1 cellular context compared by ENCODE assay signal in the genomic region with DNA sequence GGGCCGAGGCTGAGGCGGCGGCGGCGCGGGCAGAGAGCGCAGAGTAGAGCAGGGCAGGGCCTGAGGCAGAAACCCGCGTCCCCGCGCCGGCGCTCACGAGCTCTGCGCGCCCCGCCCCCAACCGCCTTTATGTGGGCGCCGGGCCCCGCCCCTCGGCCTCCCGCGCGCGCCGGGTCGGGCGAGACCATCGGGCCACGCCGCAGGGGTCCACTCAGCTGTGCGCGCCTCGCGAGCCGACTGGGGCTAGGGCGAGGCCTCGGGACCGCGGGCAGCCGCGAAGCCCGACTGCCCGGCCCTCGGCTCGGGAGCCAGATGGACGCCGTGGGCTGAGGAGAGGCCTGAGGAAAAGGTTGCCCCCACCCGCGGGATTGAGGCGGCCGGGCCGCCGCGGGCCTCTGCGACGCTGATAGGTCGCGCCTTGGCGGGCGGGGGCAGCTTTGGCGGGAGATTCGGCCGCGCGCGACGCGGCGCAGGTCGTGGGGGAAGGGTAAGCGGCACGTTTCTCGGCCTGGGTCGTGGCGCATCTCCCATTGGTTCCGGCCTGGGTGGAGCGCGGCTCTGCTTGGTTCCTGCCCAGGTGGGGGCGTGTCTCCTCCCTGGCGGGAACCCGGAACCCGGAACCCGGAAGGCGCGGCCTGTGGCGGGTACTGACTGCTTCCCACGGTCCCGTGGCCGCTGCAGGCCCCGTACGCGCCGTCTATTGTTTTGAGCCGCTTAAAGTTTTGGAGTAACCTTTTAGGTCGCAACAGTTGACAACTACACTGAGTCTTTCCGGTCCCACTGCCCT.
TF ChIP-seq lines count a peak whose summit lies in the region.

A gene (minus strand): TSS at position 104 of the 787 bp plus-strand sequence. CDS start 131 bp downstream, outside the sequence.

TF ChIP-seq in K562, 482 proteins besides CTCF, POLR2A, EP300 and RAD21 (continued from another document and continues in another):
- TF ChIP-seq, protein P1, sequence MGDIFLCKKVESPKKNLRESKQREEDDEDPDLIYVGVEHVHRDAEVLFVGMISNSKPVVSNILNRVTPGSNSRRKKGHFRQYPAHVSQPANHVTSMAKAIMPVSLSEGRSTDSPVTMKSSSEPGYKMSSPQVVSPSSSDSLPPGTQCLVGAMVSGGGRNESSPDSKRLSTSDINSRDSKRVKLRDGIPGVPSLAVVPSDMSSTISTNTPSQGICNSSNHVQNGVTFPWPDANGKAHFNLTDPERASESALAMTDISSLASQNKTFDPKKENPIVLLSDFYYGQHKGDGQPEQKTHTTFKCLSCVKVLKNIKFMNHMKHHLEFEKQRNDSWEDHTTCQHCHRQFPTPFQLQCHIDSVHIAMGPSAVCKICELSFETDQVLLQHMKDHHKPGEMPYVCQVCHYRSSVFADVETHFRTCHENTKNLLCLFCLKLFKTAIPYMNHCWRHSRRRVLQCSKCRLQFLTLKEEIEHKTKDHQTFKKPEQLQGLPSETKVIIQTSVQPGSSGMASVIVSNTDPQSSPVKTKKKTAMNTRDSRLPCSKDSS (IDR thresholded peaks at IDR 0.05; ENCODE audit: low read depth, partially characterized antibody), result no peak
- TF ChIP-seq, protein P2, sequence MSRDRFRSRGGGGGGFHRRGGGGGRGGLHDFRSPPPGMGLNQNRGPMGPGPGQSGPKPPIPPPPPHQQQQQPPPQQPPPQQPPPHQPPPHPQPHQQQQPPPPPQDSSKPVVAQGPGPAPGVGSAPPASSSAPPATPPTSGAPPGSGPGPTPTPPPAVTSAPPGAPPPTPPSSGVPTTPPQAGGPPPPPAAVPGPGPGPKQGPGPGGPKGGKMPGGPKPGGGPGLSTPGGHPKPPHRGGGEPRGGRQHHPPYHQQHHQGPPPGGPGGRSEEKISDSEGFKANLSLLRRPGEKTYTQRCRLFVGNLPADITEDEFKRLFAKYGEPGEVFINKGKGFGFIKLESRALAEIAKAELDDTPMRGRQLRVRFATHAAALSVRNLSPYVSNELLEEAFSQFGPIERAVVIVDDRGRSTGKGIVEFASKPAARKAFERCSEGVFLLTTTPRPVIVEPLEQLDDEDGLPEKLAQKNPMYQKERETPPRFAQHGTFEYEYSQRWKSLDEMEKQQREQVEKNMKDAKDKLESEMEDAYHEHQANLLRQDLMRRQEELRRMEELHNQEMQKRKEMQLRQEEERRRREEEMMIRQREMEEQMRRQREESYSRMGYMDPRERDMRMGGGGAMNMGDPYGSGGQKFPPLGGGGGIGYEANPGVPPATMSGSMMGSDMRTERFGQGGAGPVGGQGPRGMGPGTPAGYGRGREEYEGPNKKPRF (IDR thresholded peaks at IDR 0.05; ENCODE audit: low read depth, low read length), result no peak
- TF ChIP-seq ZNF174 (CRISPR knock-in tag; IDR thresholded peaks at IDR 0.05), result no peak
- TF ChIP-seq, protein P3, sequence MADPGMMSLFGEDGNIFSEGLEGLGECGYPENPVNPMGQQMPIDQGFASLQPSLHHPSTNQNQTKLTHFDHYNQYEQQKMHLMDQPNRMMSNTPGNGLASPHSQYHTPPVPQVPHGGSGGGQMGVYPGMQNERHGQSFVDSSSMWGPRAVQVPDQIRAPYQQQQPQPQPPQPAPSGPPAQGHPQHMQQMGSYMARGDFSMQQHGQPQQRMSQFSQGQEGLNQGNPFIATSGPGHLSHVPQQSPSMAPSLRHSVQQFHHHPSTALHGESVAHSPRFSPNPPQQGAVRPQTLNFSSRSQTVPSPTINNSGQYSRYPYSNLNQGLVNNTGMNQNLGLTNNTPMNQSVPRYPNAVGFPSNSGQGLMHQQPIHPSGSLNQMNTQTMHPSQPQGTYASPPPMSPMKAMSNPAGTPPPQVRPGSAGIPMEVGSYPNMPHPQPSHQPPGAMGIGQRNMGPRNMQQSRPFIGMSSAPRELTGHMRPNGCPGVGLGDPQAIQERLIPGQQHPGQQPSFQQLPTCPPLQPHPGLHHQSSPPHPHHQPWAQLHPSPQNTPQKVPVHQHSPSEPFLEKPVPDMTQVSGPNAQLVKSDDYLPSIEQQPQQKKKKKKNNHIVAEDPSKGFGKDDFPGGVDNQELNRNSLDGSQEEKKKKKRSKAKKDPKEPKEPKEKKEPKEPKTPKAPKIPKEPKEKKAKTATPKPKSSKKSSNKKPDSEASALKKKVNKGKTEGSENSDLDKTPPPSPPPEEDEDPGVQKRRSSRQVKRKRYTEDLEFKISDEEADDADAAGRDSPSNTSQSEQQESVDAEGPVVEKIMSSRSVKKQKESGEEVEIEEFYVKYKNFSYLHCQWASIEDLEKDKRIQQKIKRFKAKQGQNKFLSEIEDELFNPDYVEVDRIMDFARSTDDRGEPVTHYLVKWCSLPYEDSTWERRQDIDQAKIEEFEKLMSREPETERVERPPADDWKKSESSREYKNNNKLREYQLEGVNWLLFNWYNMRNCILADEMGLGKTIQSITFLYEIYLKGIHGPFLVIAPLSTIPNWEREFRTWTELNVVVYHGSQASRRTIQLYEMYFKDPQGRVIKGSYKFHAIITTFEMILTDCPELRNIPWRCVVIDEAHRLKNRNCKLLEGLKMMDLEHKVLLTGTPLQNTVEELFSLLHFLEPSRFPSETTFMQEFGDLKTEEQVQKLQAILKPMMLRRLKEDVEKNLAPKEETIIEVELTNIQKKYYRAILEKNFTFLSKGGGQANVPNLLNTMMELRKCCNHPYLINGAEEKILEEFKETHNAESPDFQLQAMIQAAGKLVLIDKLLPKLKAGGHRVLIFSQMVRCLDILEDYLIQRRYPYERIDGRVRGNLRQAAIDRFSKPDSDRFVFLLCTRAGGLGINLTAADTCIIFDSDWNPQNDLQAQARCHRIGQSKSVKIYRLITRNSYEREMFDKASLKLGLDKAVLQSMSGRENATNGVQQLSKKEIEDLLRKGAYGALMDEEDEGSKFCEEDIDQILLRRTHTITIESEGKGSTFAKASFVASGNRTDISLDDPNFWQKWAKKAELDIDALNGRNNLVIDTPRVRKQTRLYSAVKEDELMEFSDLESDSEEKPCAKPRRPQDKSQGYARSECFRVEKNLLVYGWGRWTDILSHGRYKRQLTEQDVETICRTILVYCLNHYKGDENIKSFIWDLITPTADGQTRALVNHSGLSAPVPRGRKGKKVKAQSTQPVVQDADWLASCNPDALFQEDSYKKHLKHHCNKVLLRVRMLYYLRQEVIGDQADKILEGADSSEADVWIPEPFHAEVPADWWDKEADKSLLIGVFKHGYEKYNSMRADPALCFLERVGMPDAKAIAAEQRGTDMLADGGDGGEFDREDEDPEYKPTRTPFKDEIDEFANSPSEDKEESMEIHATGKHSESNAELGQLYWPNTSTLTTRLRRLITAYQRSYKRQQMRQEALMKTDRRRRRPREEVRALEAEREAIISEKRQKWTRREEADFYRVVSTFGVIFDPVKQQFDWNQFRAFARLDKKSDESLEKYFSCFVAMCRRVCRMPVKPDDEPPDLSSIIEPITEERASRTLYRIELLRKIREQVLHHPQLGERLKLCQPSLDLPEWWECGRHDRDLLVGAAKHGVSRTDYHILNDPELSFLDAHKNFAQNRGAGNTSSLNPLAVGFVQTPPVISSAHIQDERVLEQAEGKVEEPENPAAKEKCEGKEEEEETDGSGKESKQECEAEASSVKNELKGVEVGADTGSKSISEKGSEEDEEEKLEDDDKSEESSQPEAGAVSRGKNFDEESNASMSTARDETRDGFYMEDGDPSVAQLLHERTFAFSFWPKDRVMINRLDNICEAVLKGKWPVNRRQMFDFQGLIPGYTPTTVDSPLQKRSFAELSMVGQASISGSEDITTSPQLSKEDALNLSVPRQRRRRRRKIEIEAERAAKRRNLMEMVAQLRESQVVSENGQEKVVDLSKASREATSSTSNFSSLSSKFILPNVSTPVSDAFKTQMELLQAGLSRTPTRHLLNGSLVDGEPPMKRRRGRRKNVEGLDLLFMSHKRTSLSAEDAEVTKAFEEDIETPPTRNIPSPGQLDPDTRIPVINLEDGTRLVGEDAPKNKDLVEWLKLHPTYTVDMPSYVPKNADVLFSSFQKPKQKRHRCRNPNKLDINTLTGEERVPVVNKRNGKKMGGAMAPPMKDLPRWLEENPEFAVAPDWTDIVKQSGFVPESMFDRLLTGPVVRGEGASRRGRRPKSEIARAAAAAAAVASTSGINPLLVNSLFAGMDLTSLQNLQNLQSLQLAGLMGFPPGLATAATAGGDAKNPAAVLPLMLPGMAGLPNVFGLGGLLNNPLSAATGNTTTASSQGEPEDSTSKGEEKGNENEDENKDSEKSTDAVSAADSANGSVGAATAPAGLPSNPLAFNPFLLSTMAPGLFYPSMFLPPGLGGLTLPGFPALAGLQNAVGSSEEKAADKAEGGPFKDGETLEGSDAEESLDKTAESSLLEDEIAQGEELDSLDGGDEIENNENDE (IDR thresholded peaks at IDR 0.05; ENCODE audit: low read depth, low read length), result no peak
- TF ChIP-seq TFAM (CRISPR knock-in tag; conservative IDR thresholded peaks at IDR 0.05), result no peak
- TF ChIP-seq SRF (CRISPR knock-in tag; IDR thresholded peaks at IDR 0.05), result peak in 1 of 2 experiments; percentile 68; a peak in 1 of 4 replicates
- no peak for TF ChIP-seq TAL1 (IDR thresholded peaks at IDR 0.05)
- TF ChIP-seq NCOA2 (IDR thresholded peaks at IDR 0.05; ENCODE audit: partially characterized antibody in 2 of 2), result no peak
- TF ChIP-seq FOXK2 (conservative IDR thresholded peaks at IDR 0.05 in 1 of 2, IDR thresholded peaks at IDR 0.05 in 1 of 2; ENCODE audit: low read depth in 2 of 2), result peak; percentile 80 to 97
- no peak for TF ChIP-seq PTRF (tag; IDR thresholded peaks at IDR 0.05)
- TF ChIP-seq, protein P4, sequence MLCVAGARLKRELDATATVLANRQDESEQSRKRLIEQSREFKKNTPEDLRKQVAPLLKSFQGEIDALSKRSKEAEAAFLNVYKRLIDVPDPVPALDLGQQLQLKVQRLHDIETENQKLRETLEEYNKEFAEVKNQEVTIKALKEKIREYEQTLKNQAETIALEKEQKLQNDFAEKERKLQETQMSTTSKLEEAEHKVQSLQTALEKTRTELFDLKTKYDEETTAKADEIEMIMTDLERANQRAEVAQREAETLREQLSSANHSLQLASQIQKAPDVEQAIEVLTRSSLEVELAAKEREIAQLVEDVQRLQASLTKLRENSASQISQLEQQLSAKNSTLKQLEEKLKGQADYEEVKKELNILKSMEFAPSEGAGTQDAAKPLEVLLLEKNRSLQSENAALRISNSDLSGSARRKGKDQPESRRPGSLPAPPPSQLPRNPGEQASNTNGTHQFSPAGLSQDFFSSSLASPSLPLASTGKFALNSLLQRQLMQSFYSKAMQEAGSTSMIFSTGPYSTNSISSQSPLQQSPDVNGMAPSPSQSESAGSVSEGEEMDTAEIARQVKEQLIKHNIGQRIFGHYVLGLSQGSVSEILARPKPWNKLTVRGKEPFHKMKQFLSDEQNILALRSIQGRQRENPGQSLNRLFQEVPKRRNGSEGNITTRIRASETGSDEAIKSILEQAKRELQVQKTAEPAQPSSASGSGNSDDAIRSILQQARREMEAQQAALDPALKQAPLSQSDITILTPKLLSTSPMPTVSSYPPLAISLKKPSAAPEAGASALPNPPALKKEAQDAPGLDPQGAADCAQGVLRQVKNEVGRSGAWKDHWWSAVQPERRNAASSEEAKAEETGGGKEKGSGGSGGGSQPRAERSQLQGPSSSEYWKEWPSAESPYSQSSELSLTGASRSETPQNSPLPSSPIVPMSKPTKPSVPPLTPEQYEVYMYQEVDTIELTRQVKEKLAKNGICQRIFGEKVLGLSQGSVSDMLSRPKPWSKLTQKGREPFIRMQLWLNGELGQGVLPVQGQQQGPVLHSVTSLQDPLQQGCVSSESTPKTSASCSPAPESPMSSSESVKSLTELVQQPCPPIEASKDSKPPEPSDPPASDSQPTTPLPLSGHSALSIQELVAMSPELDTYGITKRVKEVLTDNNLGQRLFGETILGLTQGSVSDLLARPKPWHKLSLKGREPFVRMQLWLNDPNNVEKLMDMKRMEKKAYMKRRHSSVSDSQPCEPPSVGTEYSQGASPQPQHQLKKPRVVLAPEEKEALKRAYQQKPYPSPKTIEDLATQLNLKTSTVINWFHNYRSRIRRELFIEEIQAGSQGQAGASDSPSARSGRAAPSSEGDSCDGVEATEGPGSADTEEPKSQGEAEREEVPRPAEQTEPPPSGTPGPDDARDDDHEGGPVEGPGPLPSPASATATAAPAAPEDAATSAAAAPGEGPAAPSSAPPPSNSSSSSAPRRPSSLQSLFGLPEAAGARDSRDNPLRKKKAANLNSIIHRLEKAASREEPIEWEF (CRISPR knock-in tag; IDR thresholded peaks at IDR 0.05), result no peak
- no peak for TF ChIP-seq ZNF57 (CRISPR knock-in tag; IDR thresholded peaks at IDR 0.05)
- TF ChIP-seq ZNF766 (CRISPR knock-in tag; conservative IDR thresholded peaks at IDR 0.05), result 0 out of 2 replicates have a peak, but pooled peaks have one; percentile 19
- TF ChIP-seq MAFF (IDR thresholded peaks at IDR 0.05; ENCODE audit: low read length), result no peak; the same call in 1 of the 2 replicates
- peak; percentile 97 for TF ChIP-seq KAT7 (CRISPR knock-in tag; IDR thresholded peaks at IDR 0.05; ENCODE audit: borderline replicate concordance)
- no peak for TF ChIP-seq ZNF311 (CRISPR knock-in tag; IDR thresholded peaks at IDR 0.05)
- TF ChIP-seq SOX6 (IDR thresholded peaks at IDR 0.05), result peak; percentile 39; the same call in 1 of the 2 replicates
- TF ChIP-seq, protein P5, sequence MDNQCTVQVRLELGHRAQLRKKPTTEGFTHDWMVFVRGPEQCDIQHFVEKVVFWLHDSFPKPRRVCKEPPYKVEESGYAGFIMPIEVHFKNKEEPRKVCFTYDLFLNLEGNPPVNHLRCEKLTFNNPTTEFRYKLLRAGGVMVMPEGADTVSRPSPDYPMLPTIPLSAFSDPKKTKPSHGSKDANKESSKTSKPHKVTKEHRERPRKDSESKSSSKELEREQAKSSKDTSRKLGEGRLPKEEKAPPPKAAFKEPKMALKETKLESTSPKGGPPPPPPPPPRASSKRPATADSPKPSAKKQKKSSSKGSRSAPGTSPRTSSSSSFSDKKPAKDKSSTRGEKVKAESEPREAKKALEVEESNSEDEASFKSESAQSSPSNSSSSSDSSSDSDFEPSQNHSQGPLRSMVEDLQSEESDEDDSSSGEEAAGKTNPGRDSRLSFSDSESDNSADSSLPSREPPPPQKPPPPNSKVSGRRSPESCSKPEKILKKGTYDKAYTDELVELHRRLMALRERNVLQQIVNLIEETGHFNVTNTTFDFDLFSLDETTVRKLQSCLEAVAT (IDR thresholded peaks at IDR 0.05), result no peak
- TF ChIP-seq TAF7 (tag; IDR thresholded peaks at IDR 0.05), result no peak
- TF ChIP-seq, protein P6, sequence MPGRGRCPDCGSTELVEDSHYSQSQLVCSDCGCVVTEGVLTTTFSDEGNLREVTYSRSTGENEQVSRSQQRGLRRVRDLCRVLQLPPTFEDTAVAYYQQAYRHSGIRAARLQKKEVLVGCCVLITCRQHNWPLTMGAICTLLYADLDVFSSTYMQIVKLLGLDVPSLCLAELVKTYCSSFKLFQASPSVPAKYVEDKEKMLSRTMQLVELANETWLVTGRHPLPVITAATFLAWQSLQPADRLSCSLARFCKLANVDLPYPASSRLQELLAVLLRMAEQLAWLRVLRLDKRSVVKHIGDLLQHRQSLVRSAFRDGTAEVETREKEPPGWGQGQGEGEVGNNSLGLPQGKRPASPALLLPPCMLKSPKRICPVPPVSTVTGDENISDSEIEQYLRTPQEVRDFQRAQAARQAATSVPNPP (IDR thresholded peaks at IDR 0.05; ENCODE audit: borderline replicate concordance, insufficient read depth, insufficient read length), result no peak
- TF ChIP-seq KDM4B (IDR thresholded peaks at IDR 0.05; ENCODE audit: borderline replicate concordance in 2 of 2, low read depth in 1 of 2), result peak in 1 of 2 experiments; percentile 68; a peak in 1 of 4 replicates
- TF ChIP-seq XRCC4 (IDR thresholded peaks at IDR 0.05; ENCODE audit: extremely low read depth, insufficient read depth, insufficient read length), result no peak
- TF ChIP-seq ZNF134 (CRISPR knock-in tag; conservative IDR thresholded peaks at IDR 0.05), result no peak
